In the genomic region with DNA sequence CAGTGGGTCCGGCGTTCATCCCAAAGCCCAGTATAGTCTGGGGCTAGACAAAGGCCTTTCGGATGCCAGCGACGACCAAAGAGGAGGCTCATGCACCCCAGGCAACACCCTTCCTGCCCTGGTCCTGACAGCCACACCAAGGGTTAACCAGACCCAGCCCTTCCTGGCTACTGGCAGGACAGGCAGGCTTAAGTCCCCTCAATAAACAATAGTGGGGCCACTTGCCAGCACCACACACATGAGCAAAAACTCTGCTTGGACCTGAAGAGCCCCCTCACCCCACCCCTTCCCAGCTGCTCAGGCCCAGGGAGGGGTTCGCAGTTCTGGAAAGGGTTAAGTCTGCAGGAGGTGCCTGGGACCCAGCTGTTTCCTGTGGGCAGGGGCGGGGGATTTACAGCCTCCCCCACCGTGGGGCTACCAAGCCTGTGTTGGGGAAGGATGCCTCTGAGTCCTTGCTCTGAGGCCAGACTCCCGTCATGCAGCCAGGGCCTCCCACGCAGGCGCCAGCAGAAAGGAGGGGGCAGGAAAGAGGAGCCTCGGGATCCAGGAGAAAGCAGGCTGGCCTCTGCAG, we compare ENCODE assay signal across 10 cellular contexts. TPM values are rescaled to one million over a fixed set of nuclear protein-coding genes. Genes with fewer than 3 reads are reported as not detected.
DNase-seq lines count a peak whose midpoint lies in the region; ATAC-seq and TF ChIP-seq lines count a peak whose summit lies in the region.
"Had no signal": no experiment of that assay in that cellular context is flagged by ENCODE, and none has a peak within 500 bp of the region (broad histone marks: within the 10 kb centered on the region; RNA-seq: fewer than 3 reads in every experiment).

No MANE protein-coding gene starts in this region.

- peak overlapping the region; percentile 96 for H2AFZ ChIP-seq in IMR-90 (replicated peaks; ENCODE audit: low read length, poor library complexity)

- H3K27me3 ChIP-seq in IMR-90 (ENCODE audit: control insufficient read depth, insufficient read depth, low read length) = no peaks in the 10 kb centered on the region

- peak overlapping the region; percentile 92 for H3K27ac ChIP-seq in IMR-90 (ENCODE audit: insufficient read depth, low read length)
- H3K27ac ChIP-seq: VCaP had no signal

- peak overlapping the region; percentile 95 for H4K91ac ChIP-seq in IMR-90 (ENCODE audit: insufficient read depth, low read depth, low read length)

- 6% methylated on average over 7 of the region's 12 CpGs; no CpG with 5 or more reads in 1 of the 2 experiments for WGBS in IMR-90 (ENCODE audit: extremely low coverage in 2 of 2, insufficient read length in 1 of 2), 2 experiments
- 30 to 43% methylated on average over 11 to 12 of the region's 12 CpGs for WGBS in lower leg skin, 2 donors

- no peaks in the 10 kb centered on the region for H3K36me3 ChIP-seq in IMR-90 (ENCODE audit: control insufficient read depth, insufficient read depth, low read length)

- dilution Hi-C loops in IMR-90 (cut with HindIII; ENCODE audit: low sequenced_read_pairs, unreplicated experiment) = no loop called here

- peak overlapping the region; percentile 88 for H2BK5ac ChIP-seq in IMR-90 (ENCODE audit: low read depth, low read length, poor library complexity, severe bottlenecking)

- H2AK5ac ChIP-seq in IMR-90 (ENCODE audit: low read depth, low read length) = peak overlapping the region; percentile 97

- peak overlapping the region; percentile 66 for H3K56ac ChIP-seq in IMR-90 (ENCODE audit: extremely low read depth, insufficient read depth, low read length)

- no TSS peak for BruUV-seq in IMR-90 (replicated peaks; lab: Mats Ljungman, UMichigan)

- H3K14ac ChIP-seq in IMR-90 (replicated peaks; ENCODE audit: low read depth, low read length) = peak overlapping the region; percentile 92

- H3K4me2 ChIP-seq in IMR-90 (ENCODE audit: low read depth, low read length) = peak overlapping the region; percentile 73

- no peaks in the 10 kb centered on the region for H4K20me1 ChIP-seq in IMR-90 (ENCODE audit: insufficient read depth, low read length)

- peak overlapping the region; percentile 98 for H3K4ac ChIP-seq in IMR-90 (ENCODE audit: low read depth, low read length)

- DNase-seq in A172 (ENCODE audit: low spot score) = peak; percentile 83
- DNase-seq in IMR-90 = peak; percentile 89
- peak; percentile 81 for DNase-seq in cerebellum (ENCODE audit: low spot score)
- DNase-seq in medulla oblongata (ENCODE audit: extremely low spot score) = peak; percentile 81
- DNase-seq in lower leg skin (ENCODE audit: low spot score in 2 of 2) = no peak
- DNase-seq in activated CD4-positive, CD25-positive, alpha-beta regulatory T cell (lab: John Stamatoyannopoulos, UW) = no peak
- DNase-seq in NCI-H748 (lab: John Stamatoyannopoulos, UW; ENCODE audit: unreplicated experiment) = no peak
- no peak for DNase-seq in middle frontal gyrus (ENCODE audit: extremely low spot score, low spot score)

- no peaks in the 10 kb centered on the region for H3K9me3 ChIP-seq in IMR-90 (ENCODE audit: control insufficient read depth, insufficient read depth, low read length)

- TF ChIP-seq POLR2A in IMR-90 (IDR thresholded peaks at IDR 0.05; ENCODE audit: low read depth, low read length) (no peak), lower leg skin (IDR thresholded peaks at IDR 0.05) (no peak)

- H3K4me3 ChIP-seq in IMR-90 (ENCODE audit: insufficient read depth, low read depth, low read length) = no peak overlapping the region
- H3K4me3 ChIP-seq in lower leg skin (ENCODE audit: low read depth, poor library complexity, severe bottlenecking) = no peak overlapping the region

- ATAC-seq in IMR-90 (ENCODE audit: low read depth) = peak; percentile 89

- peak overlapping the region; percentile 98 for H2BK15ac ChIP-seq in IMR-90 (ENCODE audit: low read depth, low read length)

- peak overlapping the region; percentile 77 to 99 for H4K8ac ChIP-seq in IMR-90 (ENCODE audit: low read depth in 2 of 2, low read length in 2 of 2)

- POLR2A ChIA-PET in IMR-90 (lab: Charles Lee; ENCODE audit: unreplicated experiment) = no interaction called here

- peak overlapping the region; percentile 96; the same call in 1 of the 2 replicates for H3K23ac ChIP-seq in IMR-90 (ENCODE audit: low read depth, low read length)

- TF ChIP-seq RAD21 in IMR-90 (IDR thresholded peaks at IDR 0.05; ENCODE audit: low read length) = no peak

- peak overlapping the region; percentile 98 for H2AK9ac ChIP-seq in IMR-90 (replicated peaks; ENCODE audit: low read depth, low read length, poor library complexity)

- in situ Hi-C loops in IMR-90 (cut with MboI; ENCODE audit: low sequenced_read_pairs) = no loop called here

- intact Hi-C loops in IMR-90 (cut with micrococcal nuclease) (loop anchor here (2.0 kb wide), 1 partner anchor 18 kb away; a partner anchor contains a TSS), lower leg skin (cut with DNase I; ENCODE audit: low total_unique reads) (no loop called here)

- CTCF ChIA-PET in IMR-90 (lab: Yijun Ruan, JAX) = interaction anchor here (1.7 to 2.3 kb wide), 2 partner anchors 15 to 62 kb away, joined by 6 to 7 read pairs; no protein-coding TSS in a partner anchor

- peak overlapping the region; percentile 96 for H2BK120ac ChIP-seq in IMR-90 (ENCODE audit: low read depth, low read length)

- peak overlapping the region; percentile 87 for H3K18ac ChIP-seq in IMR-90 (ENCODE audit: low read depth, low read length)

- H2BK20ac ChIP-seq in IMR-90 (ENCODE audit: low read depth, low read length) = peak overlapping the region; percentile 99

- TF ChIP-seq CTCF in IMR-90 (conservative IDR thresholded peaks at IDR 0.05; ENCODE audit: low read depth, low read length) (no peak), lower leg skin (IDR thresholded peaks at IDR 0.05) (no peak)

- peaks cover 0 to 19% of the 10 kb centered on the region in 2 experiments; a peak in 2 of 4 replicates for H3K79me1 ChIP-seq in IMR-90 (ENCODE audit: low read depth in 1 of 2, low read length in 2 of 2)

- H3K9me1 ChIP-seq in IMR-90 (ENCODE audit: insufficient read depth, low read length) = peaks cover 6% of the 10 kb centered on the region

- H3K9ac ChIP-seq in IMR-90 (ENCODE audit: low read depth, low read length) = peak overlapping the region; percentile 80

- peak overlapping the region; percentile 97 for H4K5ac ChIP-seq in IMR-90 (ENCODE audit: low read depth, low read length)

- peaks cover 20% of the 10 kb centered on the region for H3K4me1 ChIP-seq in IMR-90 (ENCODE audit: control insufficient read depth, insufficient read depth, low read length)

TF ChIP-seq in IMR-90, 13 proteins besides CTCF, POLR2A, EP300 and RAD21:
- peak; percentile 36; the same call in 1 of the 2 replicates for TF ChIP-seq FOS (IDR thresholded peaks at IDR 0.05; ENCODE audit: low read depth, low read length)
- TF ChIP-seq CEBPB (IDR thresholded peaks at IDR 0.05; ENCODE audit: low read depth, low read length) = no peak
- TF ChIP-seq MAZ (IDR thresholded peaks at IDR 0.05; ENCODE audit: borderline replicate concordance, low read depth, low read length) = peak; percentile 100
- no peak for TF ChIP-seq RFX5 (IDR thresholded peaks at IDR 0.05; ENCODE audit: low read depth, low read length)
- peak; percentile 19; the same call in 1 of the 2 replicates for TF ChIP-seq BHLHE40 (IDR thresholded peaks at IDR 0.05; ENCODE audit: low read depth, low read length)
- TF ChIP-seq, protein P1, sequence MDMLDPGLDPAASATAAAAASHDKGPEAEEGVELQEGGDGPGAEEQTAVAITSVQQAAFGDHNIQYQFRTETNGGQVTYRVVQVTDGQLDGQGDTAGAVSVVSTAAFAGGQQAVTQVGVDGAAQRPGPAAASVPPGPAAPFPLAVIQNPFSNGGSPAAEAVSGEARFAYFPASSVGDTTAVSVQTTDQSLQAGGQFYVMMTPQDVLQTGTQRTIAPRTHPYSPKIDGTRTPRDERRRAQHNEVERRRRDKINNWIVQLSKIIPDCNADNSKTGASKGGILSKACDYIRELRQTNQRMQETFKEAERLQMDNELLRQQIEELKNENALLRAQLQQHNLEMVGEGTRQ (IDR thresholded peaks at IDR 0.05; ENCODE audit: low read depth, low read length) = no peak
- no peak for TF ChIP-seq CHD1 (IDR thresholded peaks at IDR 0.05; ENCODE audit: low read depth, low read length)
- TF ChIP-seq NFE2L2 (IDR thresholded peaks at IDR 0.05; ENCODE audit: low read depth, low read length) = no peak
- no peak for TF ChIP-seq MXI1 (IDR thresholded peaks at IDR 0.05; ENCODE audit: borderline replicate concordance, low read depth, low read length)
- TF ChIP-seq SMC3 (IDR thresholded peaks at IDR 0.05; ENCODE audit: low read depth, low read length) = no peak; the same call in 1 of the 2 replicates
- no peak for TF ChIP-seq MAFK (IDR thresholded peaks at IDR 0.05; ENCODE audit: low read depth, low read length)

RNA-seq across cellular contexts. Expression of a gene that starts 18.2 kb away (rescaled TPM):
- total RNA-seq in A172 (2014; rRNA removed; shearing (Covaris generic)) = 96.2 and 133 TPM in 2 replicates
- total RNA-seq in IMR-90 (2012; rRNA removed) (41.6 and 44.2 TPM in 2 replicates), cerebellum (5.6 TPM), lower leg skin (100 to 1,000 TPM in 1 of 4 donors, 10 to 100 TPM in 3; 63.0 to 110 (median 72.1) TPM)
- 102 and 122 TPM in 2 replicates for polyA plus RNA-seq in IMR-90 (2012; rRNA removed)
- polyA plus RNA-seq in IMR-90 (2012; cell fraction: cytosol; rRNA removed) = 50.7 and 178 TPM in 2 replicates
- polyA plus RNA-seq in IMR-90 (2012; cell fraction: nucleus; rRNA removed; ENCODE audit: low replicate concordance) = 49.6 and 125 TPM in 2 replicates

RNA-seq across cellular contexts. Expression of a gene that starts 29.3 kb away (rescaled TPM):
- total RNA-seq in A172 (2014; rRNA removed; shearing (Covaris generic)) = not detected in 2 replicates
- total RNA-seq in IMR-90 (2012; rRNA removed) = not detected in 2 replicates
- polyA plus RNA-seq in IMR-90 (2012; rRNA removed) = not detected in 2 replicates
- 0.02 TPM in 1 of 2 replicates, not detected in the other for polyA plus RNA-seq in IMR-90 (2012; cell fraction: cytosol; rRNA removed)
- 0.20 and 0.45 TPM in 2 replicates for polyA plus RNA-seq in IMR-90 (2012; cell fraction: nucleus; rRNA removed; ENCODE audit: low replicate concordance)
- 0.64 TPM for total RNA-seq in cerebellum
- total RNA-seq in lower leg skin = not detected

RNA-seq across cellular contexts. Expression of a gene that starts 51.7 kb away (rescaled TPM):
- 0.67 TPM in 1 of 2 replicates, not detected in the other for total RNA-seq in A172 (2014; rRNA removed; shearing (Covaris generic))
- total RNA-seq in IMR-90 (2012; rRNA removed) (under 0.01 TPM in 1 of 2 replicates, not detected in the other), cerebellum (not detected), lower leg skin (100 to 1,000 TPM; 271 to 336 (median 291) TPM)
- 0.07 and 0.09 TPM in 2 replicates for polyA plus RNA-seq in IMR-90 (2012; rRNA removed)
- 0.02 TPM in 1 of 2 replicates, not detected in the other for polyA plus RNA-seq in IMR-90 (2012; cell fraction: cytosol; rRNA removed)
- 0.08 and 0.29 TPM in 2 replicates for polyA plus RNA-seq in IMR-90 (2012; cell fraction: nucleus; rRNA removed; ENCODE audit: low replicate concordance)
- polyA plus RNA-seq: neural cell had no signal

RNA-seq across cellular contexts. Expression of a gene that starts 56.1 kb away (rescaled TPM):
- total RNA-seq in A172 (2014; rRNA removed; shearing (Covaris generic)) = 573 and 611 TPM in 2 replicates
- 1,498 and 1,861 TPM in 2 replicates for total RNA-seq in IMR-90 (2012; rRNA removed)
- 948 and 1,037 TPM in 2 replicates for polyA plus RNA-seq in IMR-90 (2012; rRNA removed)
- polyA plus RNA-seq in IMR-90 (2012; cell fraction: cytosol; rRNA removed) = 955 and 1,043 TPM in 2 replicates
- 737 and 1,227 TPM in 2 replicates for polyA plus RNA-seq in IMR-90 (2012; cell fraction: nucleus; rRNA removed; ENCODE audit: low replicate concordance)
- 19.3 TPM for total RNA-seq in cerebellum
- 100 to 1,000 TPM; 310 to 627 (median 401) TPM for total RNA-seq in lower leg skin

Comparison
In these comparisons a context has a peak if more than half of its experiments do, and no peak if none do; other contexts are left out.
1. DNase-seq: peak in A172 (single experiment), IMR-90 (single experiment), cerebellum (single experiment) and medulla oblongata (single experiment); none in lower leg skin (0 of 2), activated CD4-positive, CD25-positive, alpha-beta regulatory T cell (0 of 4), NCI-H748 (single experiment) and middle frontal gyrus (single experiment).
2. RNA of a gene that starts 51.7 kb away (total RNA-seq): 271 to 336 TPM in lower leg skin; 0.67 TPM in A172, not detected in cerebellum (single experiment) and under 0.01 TPM in IMR-90; every median in the first group is over 100 times any median in the second.